In genomic region chr12:52865090-52865944, GRCh38 we compare ENCODE assay signal across 8 cellular contexts. TPM values are rescaled to one million over a fixed set of nuclear protein-coding genes. Genes with fewer than 3 reads are reported as not detected.
DNase-seq lines count a peak whose midpoint lies in the region; ATAC-seq and TF ChIP-seq lines count a peak whose summit lies in the region.

No MANE protein-coding gene starts in this region.

- WGBS in adrenal gland, 4 donors = 34 to 72% (median 52%) methylated on average over 5 to 10 of the region's 10 CpGs
- WGBS in right cardiac atrium = 49% methylated on average over 10 of the region's 10 CpGs

- H3K36me3 ChIP-seq in adrenal gland (replicated peaks in 1 of 2) = no peaks in the 10 kb centered on the region
- H3K36me3 ChIP-seq in gastrocnemius medialis = no peaks in the 10 kb centered on the region

- no peak overlapping the region for H3K27ac ChIP-seq in adrenal gland
- no peak overlapping the region for H3K27ac ChIP-seq in right cardiac atrium (ENCODE audit: low read length)
- no peak overlapping the region for H3K27ac ChIP-seq in gastrocnemius medialis

- DNase-seq in AG09309 (ENCODE audit: low read depth) (no peak), NCI-H2227 treated with DMSO at 0.1 percent for 48 hours (lab: John Stamatoyannopoulos, UW) (peak; percentile 60), adrenal gland (peak; percentile 62 to 75 (median 72)), right cardiac atrium (peak; percentile 48 to 83 (median 80)), gastrocnemius medialis (no peak), activated gamma-delta T cell treated with Interleukin-2 at 50 U/mL for 16 hours (no peak)

- no peak overlapping the region for H3K4me3 Mint-ChIP-seq in stimulated activated memory B cell treated with anti-CD40 and anti-IgM and Interleukin-4, amounts not matched to agents 10 μg/mL and 1 μg/mL and 100 μg/mL, for 72 hours

- H3K27me3 Mint-ChIP-seq in stimulated activated memory B cell treated with anti-CD40 and anti-IgM and Interleukin-4, amounts not matched to agents 10 μg/mL and 1 μg/mL and 100 μg/mL, for 72 hours = peaks cover 9% of the 10 kb centered on the region

- TF ChIP-seq POLR2A in adrenal gland (IDR thresholded peaks at IDR 0.05) = no peak
- no peak for TF ChIP-seq POLR2A in gastrocnemius medialis (IDR thresholded peaks at IDR 0.05)

- no peaks in the 10 kb centered on the region for H3K4me1 ChIP-seq in adrenal gland (replicated peaks in 1 of 2)
- no peaks in the 10 kb centered on the region for H3K4me1 ChIP-seq in right cardiac atrium (ENCODE audit: control insufficient read depth, insufficient read depth, low read length)
- H3K4me1 ChIP-seq in gastrocnemius medialis = no peaks in the 10 kb centered on the region

- H3K9me3 Mint-ChIP-seq in stimulated activated memory B cell treated with anti-CD40 and anti-IgM and Interleukin-4, amounts not matched to agents 10 μg/mL and 1 μg/mL and 100 μg/mL, for 72 hours = no peaks in the 10 kb centered on the region

- intact Hi-C loops in adrenal gland (cut with DNase I) (no loop called here), right cardiac atrium (cut with DNase I) (loop anchor here in 2 of 4 donors (5.0 kb wide), 1 partner anchor 283 kb away; no protein-coding TSS in a partner anchor), gastrocnemius medialis (cut with DNase I; ENCODE audit: low total_unique reads) (no loop called here)

- no peak overlapping the region for H3K27ac Mint-ChIP-seq in stimulated activated memory B cell treated with anti-CD40 and anti-IgM and Interleukin-4, amounts not matched to agents 10 μg/mL and 1 μg/mL and 100 μg/mL, for 72 hours

- H3K4me1 Mint-ChIP-seq in stimulated activated memory B cell treated with anti-CD40 and anti-IgM and Interleukin-4, amounts not matched to agents 10 μg/mL and 1 μg/mL and 100 μg/mL, for 72 hours = peaks cover 18% of the 10 kb centered on the region

- H3K4me3 ChIP-seq in AG09309 (ENCODE audit: control insufficient read depth, low read depth, low read length) (no peak overlapping the region), GM12875 (ENCODE audit: low read depth, low read length) (no peak overlapping the region), adrenal gland (no peak overlapping the region), right cardiac atrium (ENCODE audit: low read length) (no peak overlapping the region), gastrocnemius medialis (no peak overlapping the region)

- peak; percentile 93 for TF ChIP-seq CTCF in AG09309 (IDR thresholded peaks at IDR 0.05; ENCODE audit: control insufficient read depth, insufficient read depth, low read depth, low read length, missing control alignments)
- TF ChIP-seq CTCF in GM12875 (IDR thresholded peaks at IDR 0.05; ENCODE audit: borderline replicate concordance, insufficient read depth, low read depth, low read length) = peak; percentile 80
- TF ChIP-seq CTCF in adrenal gland (IDR thresholded peaks at IDR 0.05) = peak; percentile 59 to 75 (median 70)
- peak in 4 of 5 experiments; percentile 22 to 56 (median 46) for TF ChIP-seq CTCF in gastrocnemius medialis (IDR thresholded peaks at IDR 0.05 in 4 of 5, conservative IDR thresholded peaks at IDR 0.05 in 1 of 5)

- in situ Hi-C loops in gastrocnemius medialis (cut with MboI; ENCODE audit: low sequenced_read_pairs in 4 of 4) = no loop called here

- H3K36me3 Mint-ChIP-seq in stimulated activated memory B cell treated with anti-CD40 and anti-IgM and Interleukin-4, amounts not matched to agents 10 μg/mL and 1 μg/mL and 100 μg/mL, for 72 hours = no peaks in the 10 kb centered on the region

- H3K9me3 ChIP-seq in adrenal gland (replicated peaks in 1 of 3) = no peaks in the 10 kb centered on the region
- H3K9me3 ChIP-seq in right cardiac atrium (ENCODE audit: control insufficient read depth, low read length) = no peaks in the 10 kb centered on the region
- H3K9me3 ChIP-seq in gastrocnemius medialis = no peaks in the 10 kb centered on the region

- peak; percentile 68 to 79 for ATAC-seq in right cardiac atrium
- no peak for ATAC-seq in gastrocnemius medialis
- ATAC-seq in stimulated activated memory B cell treated with anti-CD40 and anti-IgM and Interleukin-4, amounts not matched to agents 10 μg/mL and 1 μg/mL and 100 μg/mL, for 72 hours = no peak

- H3K27me3 ChIP-seq in adrenal gland = no peaks in the 10 kb centered on the region
- no peaks in the 10 kb centered on the region for H3K27me3 ChIP-seq in right cardiac atrium (ENCODE audit: control insufficient read depth, insufficient read depth)
- H3K27me3 ChIP-seq in gastrocnemius medialis = no peaks in the 10 kb centered on the region

RNA-seq across cellular contexts. Expression of gene KRT78, which starts 16.5 kb away (rescaled TPM):
- not detected for total RNA-seq in adrenal gland
- polyA plus RNA-seq in adrenal gland = under 1 TPM in 1 of 3 donors, not detected in 2; 0.34 TPM
- not detected for total RNA-seq in right cardiac atrium
- polyA plus RNA-seq in right cardiac atrium = 0.02 TPM
- total RNA-seq in gastrocnemius medialis = not detected

RNA-seq across cellular contexts. Expression of gene KRT79, which starts 31.2 kb away (rescaled TPM):
- total RNA-seq in adrenal gland = not detected
- polyA plus RNA-seq in adrenal gland = under 1 TPM in 1 of 3 donors, not detected in 2; 0.24 TPM
- total RNA-seq in right cardiac atrium = not detected
- 0.09 TPM for polyA plus RNA-seq in right cardiac atrium
- total RNA-seq in gastrocnemius medialis = not detected

RNA-seq across cellular contexts. Expression of gene KRT8, which starts 39.6 kb away (rescaled TPM):
- total RNA-seq in adrenal gland = 100 to 1,000 TPM in 1 of 8 donors, 10 to 100 TPM in 7; 36.0 to 198 (median 71.0) TPM
- polyA plus RNA-seq in adrenal gland = 100 to 1,000 TPM in 2 of 3 donors, 10 to 100 TPM in 1; 49.0 to 102 (median 102) TPM
- total RNA-seq in right cardiac atrium = 100 to 1,000 TPM; 104 to 259 (median 212) TPM
- 282 TPM for polyA plus RNA-seq in right cardiac atrium
- 1 to 10 TPM in 3 of 4 donors, not detected in 1; 1.4 to 7.0 (median 3.1) TPM for total RNA-seq in gastrocnemius medialis

RNA-seq across cellular contexts. Expression of gene KRT4, which starts 51.4 kb away (rescaled TPM):
- total RNA-seq in adrenal gland (under 1 TPM in 1 of 8 donors, not detected in 7; 0.18 TPM), right cardiac atrium (not detected), gastrocnemius medialis (not detected)
- polyA plus RNA-seq in adrenal gland (1 to 10 TPM in 2 of 3 donors, not detected in 1; 1.0 to 6.2 TPM), right cardiac atrium (0.20 TPM)

Comparison
In these comparisons a context has a peak if more than half of its experiments do, and no peak if none do; other contexts are left out.
1. DNase-seq: peak in NCI-H2227 treated with DMSO at 0.1 percent for 48 hours (single experiment), adrenal gland (7 of 7) and right cardiac atrium (3 of 3); none in AG09309 (single experiment), gastrocnemius medialis (0 of 2) and activated gamma-delta T cell treated with Interleukin-2 at 50 U/mL for 16 hours (single experiment).
2. ATAC-seq: peak in right cardiac atrium (2 of 2); none in gastrocnemius medialis (0 of 2) and stimulated activated memory B cell treated with anti-CD40 and anti-IgM and Interleukin-4, amounts not matched to agents 10 μg/mL and 1 μg/mL and 100 μg/mL, for 72 hours (single experiment).
3. RNA of gene KRT8, which starts 39.6 kb away (total RNA-seq): 104 to 259 TPM in right cardiac atrium and 36.0 to 198 TPM in adrenal gland; 1.4 to 7.0 TPM in gastrocnemius medialis; every median in the first group is over 4 times any median in the second.
4. Peak in every context shown above with its lines, with median percentiles within 50 percentile points of each other: CTCF ChIP-seq.